1 cellular context compared by ENCODE assay signal in the genomic region with DNA sequence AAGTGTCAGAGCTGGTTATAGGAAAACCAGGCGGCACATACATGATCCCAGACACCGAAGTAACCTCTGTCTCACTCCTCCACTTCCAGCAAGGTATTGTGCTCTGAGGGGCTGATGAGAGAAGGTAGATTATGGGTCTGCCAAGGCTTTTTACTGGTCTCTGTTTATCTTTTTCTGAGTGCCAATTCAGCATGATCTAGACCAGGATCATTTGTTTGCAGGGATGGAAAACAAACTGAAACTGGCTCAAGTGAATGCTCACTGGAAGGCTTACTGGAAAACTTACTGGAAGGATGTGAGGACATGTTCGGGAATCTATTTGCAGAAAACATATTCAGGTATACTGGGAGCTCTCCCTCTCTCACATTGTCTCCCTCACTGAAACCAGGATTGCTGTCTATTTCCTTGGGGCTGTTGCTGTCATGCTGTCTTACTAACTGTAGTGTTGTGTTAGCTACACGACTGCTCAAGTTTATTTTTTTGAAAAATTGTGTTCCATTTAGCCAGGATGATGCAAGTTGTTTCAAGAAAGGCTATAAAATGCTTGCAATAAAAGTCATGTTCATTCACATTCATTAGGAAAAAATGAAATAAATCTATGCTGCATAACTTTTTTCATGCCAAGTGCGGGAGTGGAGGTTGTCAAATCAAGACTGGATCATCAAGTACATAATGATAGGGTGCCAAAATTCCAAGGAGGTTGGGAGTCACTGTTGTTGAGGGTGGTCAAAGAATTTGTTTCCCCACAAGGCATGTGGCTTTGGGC.
TF ChIP-seq lines count a peak whose summit lies in the region.

No MANE protein-coding gene starts in this region.

TF ChIP-seq in GM23338, 12 proteins besides CTCF, POLR2A, EP300 and RAD21 (continued from another document):
- TF ChIP-seq, protein P1, sequence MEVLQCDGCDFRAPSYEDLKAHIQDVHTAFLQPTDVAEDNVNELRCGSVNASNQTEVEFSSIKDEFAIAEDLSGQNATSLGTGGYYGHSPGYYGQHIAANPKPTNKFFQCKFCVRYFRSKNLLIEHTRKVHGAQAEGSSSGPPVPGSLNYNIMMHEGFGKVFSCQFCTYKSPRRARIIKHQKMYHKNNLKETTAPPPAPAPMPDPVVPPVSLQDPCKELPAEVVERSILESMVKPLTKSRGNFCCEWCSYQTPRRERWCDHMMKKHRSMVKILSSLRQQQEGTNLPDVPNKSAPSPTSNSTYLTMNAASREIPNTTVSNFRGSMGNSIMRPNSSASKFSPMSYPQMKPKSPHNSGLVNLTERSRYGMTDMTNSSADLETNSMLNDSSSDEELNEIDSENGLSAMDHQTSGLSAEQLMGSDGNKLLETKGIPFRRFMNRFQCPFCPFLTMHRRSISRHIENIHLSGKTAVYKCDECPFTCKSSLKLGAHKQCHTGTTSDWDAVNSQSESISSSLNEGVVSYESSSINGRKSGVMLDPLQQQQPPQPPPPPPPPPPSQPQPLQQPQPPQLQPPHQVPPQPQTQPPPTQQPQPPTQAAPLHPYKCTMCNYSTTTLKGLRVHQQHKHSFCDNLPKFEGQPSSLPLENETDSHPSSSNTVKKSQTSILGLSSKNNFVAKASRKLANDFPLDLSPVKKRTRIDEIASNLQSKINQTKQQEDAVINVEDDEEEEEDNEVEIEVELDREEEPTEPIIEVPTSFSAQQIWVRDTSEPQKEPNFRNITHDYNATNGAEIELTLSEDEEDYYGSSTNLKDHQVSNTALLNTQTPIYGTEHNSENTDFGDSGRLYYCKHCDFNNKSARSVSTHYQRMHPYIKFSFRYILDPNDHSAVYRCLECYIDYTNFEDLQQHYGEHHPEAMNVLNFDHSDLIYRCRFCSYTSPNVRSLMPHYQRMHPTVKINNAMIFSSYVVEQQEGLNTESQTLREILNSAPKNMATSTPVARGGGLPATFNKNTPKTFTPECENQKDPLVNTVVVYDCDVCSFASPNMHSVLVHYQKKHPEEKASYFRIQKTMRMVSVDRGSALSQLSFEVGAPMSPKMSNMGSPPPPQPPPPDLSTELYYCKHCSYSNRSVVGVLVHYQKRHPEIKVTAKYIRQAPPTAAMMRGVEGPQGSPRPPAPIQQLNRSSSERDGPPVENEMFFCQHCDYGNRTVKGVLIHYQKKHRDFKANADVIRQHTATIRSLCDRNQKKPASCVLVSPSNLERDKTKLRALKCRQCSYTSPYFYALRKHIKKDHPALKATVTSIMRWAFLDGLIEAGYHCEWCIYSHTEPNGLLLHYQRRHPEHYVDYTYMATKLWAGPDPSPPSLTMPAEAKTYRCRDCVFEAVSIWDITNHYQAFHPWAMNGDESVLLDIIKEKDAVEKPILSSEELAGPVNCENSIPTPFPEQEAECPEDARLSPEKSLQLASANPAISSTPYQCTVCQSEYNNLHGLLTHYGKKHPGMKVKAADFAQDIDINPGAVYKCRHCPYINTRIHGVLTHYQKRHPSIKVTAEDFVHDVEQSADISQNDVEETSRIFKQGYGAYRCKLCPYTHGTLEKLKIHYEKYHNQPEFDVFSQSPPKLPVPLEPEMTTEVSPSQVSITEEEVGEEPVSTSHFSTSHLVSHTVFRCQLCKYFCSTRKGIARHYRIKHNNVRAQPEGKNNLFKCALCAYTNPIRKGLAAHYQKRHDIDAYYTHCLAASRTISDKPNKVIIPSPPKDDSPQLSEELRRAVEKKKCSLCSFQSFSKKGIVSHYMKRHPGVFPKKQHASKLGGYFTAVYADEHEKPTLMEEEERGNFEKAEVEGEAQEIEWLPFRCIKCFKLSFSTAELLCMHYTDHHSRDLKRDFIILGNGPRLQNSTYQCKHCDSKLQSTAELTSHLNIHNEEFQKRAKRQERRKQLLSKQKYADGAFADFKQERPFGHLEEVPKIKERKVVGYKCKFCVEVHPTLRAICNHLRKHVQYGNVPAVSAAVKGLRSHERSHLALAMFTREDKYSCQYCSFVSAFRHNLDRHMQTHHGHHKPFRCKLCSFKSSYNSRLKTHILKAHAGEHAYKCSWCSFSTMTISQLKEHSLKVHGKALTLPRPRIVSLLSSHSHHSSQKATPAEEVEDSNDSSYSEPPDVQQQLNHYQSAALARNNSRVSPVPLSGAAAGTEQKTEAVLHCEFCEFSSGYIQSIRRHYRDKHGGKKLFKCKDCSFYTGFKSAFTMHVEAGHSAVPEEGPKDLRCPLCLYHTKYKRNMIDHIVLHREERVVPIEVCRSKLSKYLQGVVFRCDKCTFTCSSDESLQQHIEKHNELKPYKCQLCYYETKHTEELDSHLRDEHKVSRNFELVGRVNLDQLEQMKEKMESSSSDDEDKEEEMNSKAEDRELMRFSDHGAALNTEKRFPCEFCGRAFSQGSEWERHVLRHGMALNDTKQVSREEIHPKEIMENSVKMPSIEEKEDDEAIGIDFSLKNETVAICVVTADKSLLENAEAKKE (CRISPR knock-in tag; IDR thresholded peaks at IDR 0.05): no peak
- no peak for TF ChIP-seq ZNF331 (CRISPR knock-in tag; IDR thresholded peaks at IDR 0.05; ENCODE audit: low read depth)
